8 cellular contexts compared by ENCODE assay signal in the genomic region with DNA sequence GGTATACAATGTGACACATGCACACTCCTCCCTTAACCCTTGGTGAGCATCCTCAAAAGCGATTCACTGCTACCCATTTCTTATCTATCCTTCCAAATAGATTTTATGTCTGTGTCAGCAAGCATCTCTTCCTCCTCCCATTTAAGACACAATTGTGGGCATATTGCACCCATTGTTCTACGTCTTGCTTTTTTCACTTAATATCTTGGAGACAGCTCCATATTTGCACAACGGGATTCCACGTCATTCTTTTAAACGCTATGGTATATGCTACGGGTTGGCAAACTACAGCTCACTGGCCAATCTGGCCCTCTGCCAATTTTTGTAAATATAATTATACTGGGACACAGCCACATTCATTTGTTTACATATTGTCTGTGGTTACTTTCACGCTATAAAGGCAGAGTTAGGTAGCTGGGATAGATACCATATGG.
DNase-seq lines count a peak whose midpoint lies in the region; ATAC-seq and TF ChIP-seq lines count a peak whose summit lies in the region.

No MANE protein-coding gene starts in this region.

- H3K4me1 ChIP-seq in adrenal gland (replicated peaks in 1 of 2): peaks cover 54 to 100% of the 10 kb centered on the region in 2 donors

- H3K4me3 Mint-ChIP-seq in memory B cell: peak overlapping the region; percentile 62

- no peaks in the 10 kb centered on the region for H3K36me3 ChIP-seq in adrenal gland (replicated peaks in 1 of 2)

- H3K4me1 Mint-ChIP-seq in memory B cell: peaks cover 64% of the 10 kb centered on the region

- DNase-seq in EL (peak; percentile 76), NCI-H1694 (lab: John Stamatoyannopoulos, UW) (peak; percentile 67), adrenal gland (no peak), memory B cell (ENCODE audit: low spot score in 2 of 2) (no peak), NCI-H1436 (lab: John Stamatoyannopoulos, UW) (no peak), globus pallidus (ENCODE audit: low spot score) (no peak)

- no peak for TF ChIP-seq POLR2A in adrenal gland (IDR thresholded peaks at IDR 0.05)

- no peaks in the 10 kb centered on the region for H3K9me3 ChIP-seq in adrenal gland (replicated peaks in 1 of 3)

- peak overlapping the region; percentile 58 to 94 (median 90) for H3K27ac ChIP-seq in adrenal gland

- H3K4me3 ChIP-seq in adrenal gland: no peak overlapping the region

- H3K27me3 ChIP-seq in adrenal gland: no peaks in the 10 kb centered on the region

- WGBS in adrenal gland, 4 donors: 38 to 55% (median 50%) methylated on average over 7 of the region's 7 CpGs

- no peaks in the 10 kb centered on the region for H3K9me3 Mint-ChIP-seq in memory B cell

- H3K27me3 Mint-ChIP-seq in memory B cell: no peaks in the 10 kb centered on the region

- ATAC-seq in memory B cell (ENCODE audit: low read depth) (no peak), GM21723 (IDR thresholded peaks at IDR 0.05; ENCODE audit: unreplicated experiment) (no peak), GM21423 (IDR thresholded peaks at IDR 0.05; ENCODE audit: unreplicated experiment) (no peak)

- peaks cover 12% of the 10 kb centered on the region for H3K36me3 Mint-ChIP-seq in memory B cell

- intact Hi-C loops in adrenal gland (cut with DNase I): no loop called here

- TF ChIP-seq CTCF in adrenal gland (IDR thresholded peaks at IDR 0.05): no peak

- H3K27ac Mint-ChIP-seq in memory B cell: peak overlapping the region; percentile 100

Comparison
In these comparisons a context has a peak if more than half of its experiments do, and no peak if none do; other contexts are left out.
1. DNase-seq: peak in EL (single experiment) and NCI-H1694 (single experiment); none in adrenal gland (0 of 7), memory B cell (0 of 2), NCI-H1436 (single experiment) and globus pallidus (single experiment).